In genomic region chr2:6846540-6846939, GRCh38 we compare ENCODE assay signal across 26 cellular contexts.
"Had no signal": no experiment of that assay in that cellular context is flagged by ENCODE, and none has a peak within 500 bp of the region (broad histone marks: within the 10 kb centered on the region; RNA-seq: fewer than 3 reads in every experiment).

No MANE protein-coding gene starts in this region.

- DNase-seq: activated CD4-positive, alpha-beta memory T cell treated with anti-CD3 and anti-CD28 coated beads, Interleukin-2, amount 10 ng/mL, durations not matched to agents 7 days and 5 days; activated CD4-positive, alpha-beta T cell treated with anti-CD3 and anti-CD28 coated beads for 36 hours; activated CD4-positive, alpha-beta T cell treated with anti-CD3 and anti-CD28 coated beads, Interleukin-2, amount 10 ng/mL, durations not matched to agents 24 days and 14 days; activated CD4-positive, CD25-positive, alpha-beta regulatory T cell; activated CD4-positive, CD25-positive, alpha-beta regulatory T cell treated with anti-CD3 and anti-CD28 coated beads, Interleukin-2, amount 50 U/mL, for 72 hours; activated CD8-positive, alpha-beta memory T cell treated with anti-CD3 and anti-CD28 coated beads, Interleukin-2, amount 50 U/mL, for 48 hours; activated gamma-delta T cell; activated naive CD4-positive, alpha-beta T cell; activated naive CD4-positive, alpha-beta T cell treated with anti-CD3 and anti-CD28 coated beads, Interleukin-2, amount 10 ng/mL, durations not matched to agents 7 days and 5 days; activated T-cell treated with anti-CD3 and anti-CD28 coated beads for 4 hours; activated T-cell treated with anti-CD3 and anti-CD28 coated beads, Interleukin-2, amount 50 U/mL, for 24 hours; activated T-cell treated with anti-CD3 and anti-CD28 coated beads, Interleukin-2, amount 50 U/mL, for 72 hours; amygdala; aorta; body of pancreas; central memory CD4-positive, alpha-beta T cell; cerebellar nuclear complex; colonic mucosa; effector CD8-positive, alpha-beta T cell; foreskin fibroblast; glutamatergic neuron; heart left ventricle; T-helper 1 cell; T-helper 17 cell had no signal

- H3K27me3 ChIP-seq: body of pancreas, colonic mucosa, heart left ventricle had no signal

- H3K27ac ChIP-seq: body of pancreas, colonic mucosa, heart left ventricle had no signal

- H3K4me3 ChIP-seq: body of pancreas, colonic mucosa, heart left ventricle had no signal

- H3K4me1 Mint-ChIP-seq: activated CD4-positive, alpha-beta T cell treated with anti-CD3 and anti-CD28 coated beads for 36 hours; T-helper 17 cell had no signal

- ATAC-seq: activated CD4-positive, alpha-beta T cell treated with anti-CD3 and anti-CD28 coated beads for 36 hours; activated T-cell treated with anti-CD3 and anti-CD28 coated beads, Interleukin-2, amount 50 U/mL, for 72 hours; body of pancreas; esophagus mucosa; T-helper 17 cell had no signal

- H3K4me1 ChIP-seq: body of pancreas, colonic mucosa, heart left ventricle had no signal

- H3K4me3 Mint-ChIP-seq: activated CD4-positive, alpha-beta memory T cell treated with anti-CD3 and anti-CD28 coated beads, Interleukin-2, amount 10 ng/mL, durations not matched to agents 7 days and 5 days; activated CD4-positive, alpha-beta T cell treated with anti-CD3 and anti-CD28 coated beads for 36 hours; activated CD4-positive, alpha-beta T cell treated with anti-CD3 and anti-CD28 coated beads, Interleukin-2, amount 10 ng/mL, durations not matched to agents 24 days and 14 days; activated naive CD4-positive, alpha-beta T cell treated with anti-CD3 and anti-CD28 coated beads, Interleukin-2, amount 10 ng/mL, durations not matched to agents 7 days and 5 days; activated T-cell treated with anti-CD3 and anti-CD28 coated beads, Interleukin-2, amount 50 U/mL, for 24 hours; activated T-cell treated with anti-CD3 and anti-CD28 coated beads, Interleukin-2, amount 50 U/mL, for 72 hours; T-helper 17 cell had no signal

- H3K27ac Mint-ChIP-seq: activated CD4-positive, alpha-beta memory T cell treated with anti-CD3 and anti-CD28 coated beads, Interleukin-2, amount 10 ng/mL, durations not matched to agents 7 days and 5 days; activated CD4-positive, alpha-beta T cell treated with anti-CD3 and anti-CD28 coated beads for 36 hours; activated CD4-positive, alpha-beta T cell treated with anti-CD3 and anti-CD28 coated beads, Interleukin-2, amount 10 ng/mL, durations not matched to agents 24 days and 14 days; activated naive CD4-positive, alpha-beta T cell treated with anti-CD3 and anti-CD28 coated beads, Interleukin-2, amount 10 ng/mL, durations not matched to agents 7 days and 5 days; activated naive CD4-positive, alpha-beta T cell treated with anti-CD3 and anti-CD28 coated beads, Interleukin-2, amount 50 U/mL, for 72 hours; activated T-cell treated with anti-CD3 and anti-CD28 coated beads, Interleukin-2, amount 50 U/mL, for 24 hours; activated T-cell treated with anti-CD3 and anti-CD28 coated beads, Interleukin-2, amount 50 U/mL, for 72 hours; T-helper 17 cell had no signal

- H3K36me3 ChIP-seq: colonic mucosa had no signal

- H3K27me3 Mint-ChIP-seq: activated CD4-positive, alpha-beta memory T cell treated with anti-CD3 and anti-CD28 coated beads, Interleukin-2, amount 10 ng/mL, durations not matched to agents 7 days and 5 days; activated CD4-positive, alpha-beta T cell treated with anti-CD3 and anti-CD28 coated beads for 36 hours; activated CD4-positive, alpha-beta T cell treated with anti-CD3 and anti-CD28 coated beads, Interleukin-2, amount 10 ng/mL, durations not matched to agents 24 days and 14 days; activated naive CD4-positive, alpha-beta T cell treated with anti-CD3 and anti-CD28 coated beads, Interleukin-2, amount 10 ng/mL, durations not matched to agents 7 days and 5 days; activated T-cell treated with anti-CD3 and anti-CD28 coated beads, Interleukin-2, amount 50 U/mL, for 24 hours; T-helper 17 cell had no signal
